8 cellular contexts compared by ENCODE assay signal in genomic region chr11:62841361-62842170, GRCh38. TPM values are rescaled to one million over a fixed set of nuclear protein-coding genes. Genes with fewer than 3 reads are reported as not detected.
DNase-seq lines count a peak whose midpoint lies in the region; ATAC-seq and TF ChIP-seq lines count a peak whose summit lies in the region.

No MANE protein-coding gene starts in this region.

- peak overlapping the region; percentile 81 for H2AFZ ChIP-seq in OCI-LY7 (ENCODE audit: low read length)

- H3K27ac ChIP-seq in OCI-LY7 (ENCODE audit: low read depth, low read length, poor library complexity, severe bottlenecking) (peak overlapping the region; percentile 90), esophagus muscularis mucosa (replicated peaks in 1 of 4) (peak overlapping the region; percentile 94 to 99 (median 98)), muscle layer of colon (ENCODE audit: low read depth, low read length) (peak overlapping the region; percentile 100)

- 0% methylated on average over 33 of the region's 33 CpGs for WGBS in esophagus muscularis mucosa

- H3K9ac ChIP-seq in muscle layer of colon (ENCODE audit: low read length) = peak overlapping the region; percentile 85

- CTCF ChIA-PET in OCI-LY7 (lab: Charles Lee; ENCODE audit: unreplicated experiment) = no interaction called here

- TF ChIP-seq POLR2A in esophagus muscularis mucosa (IDR thresholded peaks at IDR 0.05; ENCODE audit: low read depth) = peak; percentile 100

- TSS peak; percentile 93 for BruUV-seq in OCI-LY7 (replicated peaks; lab: Mats Ljungman, UMichigan)

- peaks cover 40% of the 10 kb centered on the region for H3K4me1 Mint-ChIP-seq in stimulated activated effector memory CD8-positive, alpha-beta T cell treated with anti-CD3 and anti-CD28 coated beads, Interleukin-12 subunit alpha, Interleukin-12 subunit beta, amount 100 ng/mL, for 72 hours

- ATAC-seq in GM21526 (IDR thresholded peaks at IDR 0.05; ENCODE audit: low FRiP score, unreplicated experiment) = peak; percentile 53
- peak; percentile 83 for ATAC-seq in stimulated activated effector memory CD8-positive, alpha-beta T cell treated with anti-CD3 and anti-CD28 coated beads, Interleukin-12 subunit alpha, Interleukin-12 subunit beta, amount 100 ng/mL, for 72 hours

- peaks cover 18% of the 10 kb centered on the region for H3K36me3 Mint-ChIP-seq in stimulated activated effector memory CD8-positive, alpha-beta T cell treated with anti-CD3 and anti-CD28 coated beads, Interleukin-12 subunit alpha, Interleukin-12 subunit beta, amount 100 ng/mL, for 72 hours

- no peaks in the 10 kb centered on the region for H3K9me2 ChIP-seq in OCI-LY7 (ENCODE audit: insufficient read depth, low read length)

- H3K36me3 ChIP-seq in OCI-LY7 (ENCODE audit: insufficient read depth, low read length) = peaks cover 19% of the 10 kb centered on the region
- peaks cover 0 to 14% (median 5%) of the 10 kb centered on the region in 4 donors for H3K36me3 ChIP-seq in esophagus muscularis mucosa
- H3K36me3 ChIP-seq in muscle layer of colon (ENCODE audit: insufficient read depth, low read length) = peaks cover 3% of the 10 kb centered on the region

- no peaks in the 10 kb centered on the region for H3K9me3 Mint-ChIP-seq in stimulated activated effector memory CD8-positive, alpha-beta T cell treated with anti-CD3 and anti-CD28 coated beads, Interleukin-12 subunit alpha, Interleukin-12 subunit beta, amount 100 ng/mL, for 72 hours

- peaks cover 29% of the 10 kb centered on the region for H3K4me1 ChIP-seq in OCI-LY7 (ENCODE audit: insufficient read depth, low read length, poor library complexity, severe bottlenecking)
- H3K4me1 ChIP-seq in esophagus muscularis mucosa = peaks cover 30 to 40% (median 38%) of the 10 kb centered on the region in 4 donors
- H3K4me1 ChIP-seq in muscle layer of colon (ENCODE audit: insufficient read depth, low read length) = peaks cover 5% of the 10 kb centered on the region

- no peak for TF ChIP-seq EP300 in esophagus muscularis mucosa (IDR thresholded peaks at IDR 0.05)

- intact Hi-C loops in OCI-LY7 (cut with micrococcal nuclease; ENCODE audit: unreplicated experiment) = loop anchor here (1.0 to 5.0 kb wide), 3 partner anchors 39 to 195 kb away; partner anchors contain the start of genes GANAB, HNRNPUL2, SLC3A2 and TTC9C
- intact Hi-C loops in esophagus muscularis mucosa (cut with DNase I) = no loop called here

- peak overlapping the region; percentile 97 for H3K4me2 ChIP-seq in OCI-LY7 (ENCODE audit: low read length)

- H4K20me1 ChIP-seq in OCI-LY7 (ENCODE audit: insufficient read depth, low read length) = no peaks in the 10 kb centered on the region; the same call in 1 of the 2 replicates

- H3K27me3 ChIP-seq in esophagus muscularis mucosa (no peaks in the 10 kb centered on the region), muscle layer of colon (ENCODE audit: control insufficient read depth in 1 of 2, insufficient read depth in 2 of 2, low read length in 2 of 2) (no peaks in the 10 kb centered on the region)

- H3K4me3 ChIP-seq in OCI-LY7 (ENCODE audit: low read depth, low read length, poor library complexity, severe bottlenecking) (peak overlapping the region; percentile 94), esophagus muscularis mucosa (peak overlapping the region; percentile 74 to 97 (median 90)), muscle layer of colon (ENCODE audit: low read depth in 1 of 2, low read length in 2 of 2) (peak overlapping the region; percentile 34 to 90)

- H3K27ac Mint-ChIP-seq in stimulated activated effector memory CD8-positive, alpha-beta T cell treated with anti-CD3 and anti-CD28 coated beads, Interleukin-12 subunit alpha, Interleukin-12 subunit beta, amount 100 ng/mL, for 72 hours = no peak overlapping the region

- H3K79me2 ChIP-seq in OCI-LY7 (ENCODE audit: insufficient read depth, low read depth, low read length) = peaks cover 26% of the 10 kb centered on the region

- H3K9me3 ChIP-seq in OCI-LY7 (ENCODE audit: low read length) = no peaks in the 10 kb centered on the region
- no peaks in the 10 kb centered on the region for H3K9me3 ChIP-seq in esophagus muscularis mucosa
- H3K9me3 ChIP-seq in muscle layer of colon (ENCODE audit: low read length) = no peaks in the 10 kb centered on the region

- TF ChIP-seq CTCF in OCI-LY7 (conservative IDR thresholded peaks at IDR 0.05; ENCODE audit: low read length) = no peak
- no peak for TF ChIP-seq CTCF in esophagus muscularis mucosa (IDR thresholded peaks at IDR 0.05)

- DNase-seq in DMS153 (lab: John Stamatoyannopoulos, UW) = peak; percentile 99
- DNase-seq in HuH-7 (ENCODE audit: low spot score) = peak; percentile 78
- DNase-seq in OCI-LY7 (ENCODE audit: low spot score) = peak; percentile 97
- peak; percentile 76 for DNase-seq in activated T-cell treated with anti-CD3 and anti-CD28 coated beads for 4 hours
- DNase-seq in esophagus muscularis mucosa (ENCODE audit: extremely low spot score) = peak; percentile 96
- DNase-seq in stimulated activated effector memory CD8-positive, alpha-beta T cell treated with anti-CD3 and anti-CD28 coated beads, Interleukin-12 subunit alpha, Interleukin-12 subunit beta, amount 100 ng/mL, for 72 hours (ENCODE audit: low spot score in 2 of 2) = peak; percentile 82 to 96

- H3K4me3 Mint-ChIP-seq in stimulated activated effector memory CD8-positive, alpha-beta T cell treated with anti-CD3 and anti-CD28 coated beads, Interleukin-12 subunit alpha, Interleukin-12 subunit beta, amount 100 ng/mL, for 72 hours = no peak overlapping the region

- POLR2A ChIA-PET in OCI-LY7 (lab: Charles Lee) = interaction anchor here (0.7 to 3.0 kb wide), 20 partner anchors 10 to 250 kb away, joined by 3 to 70 read pairs (median 4); partner anchors contain the start of genes C11orf98, CSKMT, HNRNPUL2 and NXF1

RNA-seq across cellular contexts. Expression of gene WDR74, which starts 2.2 kb away (rescaled TPM):
- total RNA-seq in OCI-LY7 (2014; rRNA removed; shearing (Covaris generic)) = 139 and 169 TPM in 2 replicates
- total RNA-seq in OCI-LY7 (2022) (85.0 and 98.4 TPM in 2 replicates), esophagus muscularis mucosa (10 to 100 TPM; 18.3 to 53.1 (median 48.1) TPM)

RNA-seq across cellular contexts. Expression of gene TEX54, which starts 8.9 kb away (rescaled TPM):
- total RNA-seq in OCI-LY7 (2014; rRNA removed; shearing (Covaris generic)) = 1.0 TPM in 1 of 2 replicates, not detected in the other
- 0.89 TPM in 1 of 2 replicates, not detected in the other for total RNA-seq in OCI-LY7 (2022)
- total RNA-seq in esophagus muscularis mucosa = not detected

RNA-seq across cellular contexts. Expression of gene STX5, which starts 9.7 kb away (rescaled TPM):
- total RNA-seq in OCI-LY7 (2014; rRNA removed; shearing (Covaris generic)) = 21.7 and 30.6 TPM in 2 replicates
- 41.0 and 47.5 TPM in 2 replicates for total RNA-seq in OCI-LY7 (2022)
- total RNA-seq in esophagus muscularis mucosa = 10 to 100 TPM; 22.8 to 31.6 (median 31.6) TPM

RNA-seq across cellular contexts. Expression of gene NXF1, which starts 36.3 kb away (rescaled TPM):
- 35.1 and 53.3 TPM in 2 replicates for total RNA-seq in OCI-LY7 (2014; rRNA removed; shearing (Covaris generic))
- total RNA-seq in OCI-LY7 (2022) = 50.5 and 62.0 TPM in 2 replicates
- total RNA-seq in esophagus muscularis mucosa = 10 to 100 TPM; 38.6 to 86.4 (median 48.4) TPM

RNA-seq across cellular contexts. Expression of gene SLC3A2, which starts 39.1 kb away (rescaled TPM):
- total RNA-seq in OCI-LY7 (2014; rRNA removed; shearing (Covaris generic)) = 289 and 291 TPM in 2 replicates
- total RNA-seq in OCI-LY7 (2022) = 321 and 339 TPM in 2 replicates
- total RNA-seq in esophagus muscularis mucosa = 100 to 1,000 TPM in 1 of 4 donors, 10 to 100 TPM in 3; 53.2 to 123 (median 86.4) TPM

Comparison
In these comparisons a context has a peak if more than half of its experiments do, and no peak if none do; other contexts are left out.
1. Peak in every context shown above with its lines: DNase-seq, ATAC-seq, H3K4me3 ChIP-seq and H3K27ac ChIP-seq.